ENCODE assay signal across 22 cellular contexts in the genomic region with DNA sequence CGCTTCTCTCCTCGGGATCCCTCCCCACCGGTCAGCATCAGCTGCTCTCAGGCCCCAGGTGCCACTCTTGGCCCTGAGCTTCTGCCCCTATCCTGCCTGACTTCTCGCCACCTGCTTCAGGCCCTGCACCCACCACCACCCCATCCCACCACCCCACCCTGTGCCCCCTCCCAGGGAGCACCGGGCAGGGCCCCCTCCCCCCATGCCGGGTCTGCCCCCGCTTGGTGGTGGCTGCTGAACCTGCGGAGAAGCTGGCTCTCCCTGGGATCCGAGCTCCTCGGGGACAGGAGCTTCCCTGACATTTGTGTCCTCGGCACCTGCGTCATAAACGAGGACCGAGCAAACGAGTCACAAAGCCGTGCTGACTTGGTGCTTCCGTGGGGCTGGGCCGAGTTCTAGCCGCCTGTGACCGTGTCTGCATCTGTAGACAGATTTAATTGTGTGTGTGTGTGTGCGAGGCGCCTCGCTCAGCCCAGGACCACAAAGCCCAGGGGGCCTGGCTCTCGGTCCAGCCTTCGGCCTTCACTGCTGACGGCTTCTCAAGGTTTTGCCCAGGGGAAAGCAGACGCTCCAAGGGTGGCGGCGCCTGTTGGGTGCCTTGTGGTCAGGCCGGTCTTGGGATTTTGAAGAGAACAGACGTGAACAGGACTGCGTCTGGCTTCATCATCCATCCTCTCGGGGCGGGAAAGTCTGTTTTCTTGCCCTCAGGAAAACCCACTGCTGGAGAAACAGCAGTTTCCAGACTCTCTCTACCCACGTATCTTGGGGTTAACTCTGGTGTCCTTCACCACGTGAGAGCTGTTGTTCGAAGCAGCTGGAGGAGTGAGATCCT.
DNase-seq lines count a peak whose midpoint lies in the region; ATAC-seq, FAIRE-seq and TF ChIP-seq lines count a peak whose summit lies in the region.
"Had no signal": no experiment of that assay in that cellular context is flagged by ENCODE, and none has a peak within 500 bp of the region (broad histone marks: within the 10 kb centered on the region; RNA-seq: fewer than 3 reads in every experiment).

No MANE protein-coding gene starts in this region.

- H3K27me3 Mint-ChIP-seq in WTC11 (ENCODE audit: low read depth) (no peaks in the 10 kb centered on the region), memory B cell (peaks cover 6% of the 10 kb centered on the region)

- H3K27ac Mint-ChIP-seq in WTC11 (no peak overlapping the region), memory B cell (peak overlapping the region; percentile 1)
- H3K27ac Mint-ChIP-seq: CD4-positive, alpha-beta memory T cell had no signal

- no peak for TF ChIP-seq CTCF in right lobe of liver (IDR thresholded peaks at IDR 0.05)
- no peak for TF ChIP-seq CTCF in HepG2 (CRISPR knock-in tag; IDR thresholded peaks at IDR 0.05)
- no peak for TF ChIP-seq CTCF in WTC11 (IDR thresholded peaks at IDR 0.05)
- TF ChIP-seq CTCF in suprapubic skin (IDR thresholded peaks at IDR 0.05) = no peak

- H3K4me1 ChIP-seq in right lobe of liver = peaks cover 0 to 8% (median 0%) of the 10 kb centered on the region in 4 donors
- H3K4me1 ChIP-seq in HepG2 (ENCODE audit: insufficient read depth, low read length) = peaks cover 9% of the 10 kb centered on the region
- H3K4me1 ChIP-seq in suprapubic skin = peaks cover 16% of the 10 kb centered on the region

- no peak for TF ChIP-seq RAD21 in HepG2 (CRISPR knock-in tag; IDR thresholded peaks at IDR 0.05)

- BruUV-seq in HepG2 (replicated peaks; lab: Mats Ljungman, UMichigan) = no TSS peak

- no peak overlapping the region for H2AFZ ChIP-seq in HepG2 (ENCODE audit: low read length)
- H2AFZ ChIP-seq: GM23248, PC-9 had no signal

- H3K36me3 ChIP-seq in right lobe of liver (no peaks in the 10 kb centered on the region), HepG2 (replicated peaks in 1 of 2; ENCODE audit: control insufficient read depth in 1 of 2, insufficient read depth in 2 of 2, low read length in 2 of 2) (peaks cover 5 to 17% of the 10 kb centered on the region in 2 experiments; a peak in 3 of 5 replicates), suprapubic skin (no peaks in the 10 kb centered on the region)
- H3K36me3 ChIP-seq: BLaER1 had no signal

- H4K20me1 ChIP-seq in HepG2 (ENCODE audit: insufficient read depth, low read length) = no peaks in the 10 kb centered on the region; the same call in 1 of the 2 replicates

- CTCF ChIA-PET in HepG2 (lab: Yijun Ruan, JAX; ENCODE audit: low intra/inter-chr PET ratio, low total read pairs) = no interaction called here
- CTCF ChIA-PET in WTC11 (lab: Charles Lee) = interaction anchor here (0.6 to 1.6 kb wide), 5 partner anchors 13 to 44 kb away, joined by 3 to 4 read pairs (median 4); no protein-coding TSS in a partner anchor

- in situ Hi-C loops in HepG2 (cut with HindIII; ENCODE audit: extremely low pct_ligation_motif_present, low pct_unique_long_range_greater_than_20kb) = no loop called here

- H3K27me3 ChIP-seq in right lobe of liver (no peaks in the 10 kb centered on the region), HepG2 (ENCODE audit: control insufficient read depth in 1 of 2, insufficient read depth in 2 of 2, low read length in 2 of 2) (no peaks in the 10 kb centered on the region), suprapubic skin (peaks cover 34% of the 10 kb centered on the region)

- H3K4me2 ChIP-seq in HepG2 (ENCODE audit: low read depth, low read length) = no peak overlapping the region
- H3K4me2 ChIP-seq: BLaER1, KMS-11, PC-9 had no signal

- ATAC-seq in right lobe of liver (no peak), HepG2 (no peak), WTC11 (no peak), memory B cell (ENCODE audit: low read depth) (no peak), HG03565 (IDR thresholded peaks at IDR 0.05; ENCODE audit: unreplicated experiment) (no peak)
- ATAC-seq: GM12878, HCT116 had no signal

- intact Hi-C loops in right lobe of liver (cut with DNase I) = no loop called here
- intact Hi-C loops in HepG2 (cut with micrococcal nuclease; ENCODE audit: unreplicated experiment) = no loop called here

- POLR2A ChIA-PET in HepG2 (lab: Yijun Ruan, JAX) = no interaction called here
- POLR2A ChIA-PET in WTC11 (lab: Charles Lee) = no interaction called here

- H3K4me1 Mint-ChIP-seq in WTC11 (peaks cover 50% of the 10 kb centered on the region), memory B cell (peaks cover 3% of the 10 kb centered on the region)

- H3K9me3 ChIP-seq in right lobe of liver = no peaks in the 10 kb centered on the region
- no peaks in the 10 kb centered on the region for H3K9me3 ChIP-seq in HepG2 (ENCODE audit: low read length)
- no peaks in the 10 kb centered on the region for H3K9me3 ChIP-seq in suprapubic skin

- H3K27ac ChIP-seq in right lobe of liver = no peak overlapping the region
- no peak overlapping the region for H3K27ac ChIP-seq in HepG2 (ENCODE audit: extremely low read length, insufficient read depth, low read length)
- no peak overlapping the region for H3K27ac ChIP-seq in suprapubic skin
- H3K27ac ChIP-seq: BLaER1, GM23248, KMS-11, PC-9, RWPE1 had no signal

- H3K4me3 Mint-ChIP-seq in WTC11 (no peak overlapping the region), memory B cell (no peak overlapping the region)
- H3K4me3 Mint-ChIP-seq: CD4-positive, alpha-beta memory T cell had no signal

- H3K36me3 Mint-ChIP-seq in WTC11 (peaks cover 24% of the 10 kb centered on the region), memory B cell (no peaks in the 10 kb centered on the region)
- H3K36me3 Mint-ChIP-seq: CD4-positive, alpha-beta memory T cell had no signal

- FAIRE-seq in HepG2 (lab: Jason Lieb, UNC) = no peak
- FAIRE-seq: GM12878 had no signal

- H3K9me3 Mint-ChIP-seq in WTC11 = no peaks in the 10 kb centered on the region
- H3K9me3 Mint-ChIP-seq in memory B cell = no peaks in the 10 kb centered on the region

- H3K79me2 ChIP-seq in HepG2 (ENCODE audit: insufficient read depth, low read length) = no peaks in the 10 kb centered on the region

- DNase-seq in right lobe of liver (peak; percentile 16 to 44 (median 43)), HepG2 (ENCODE audit: low spot score) (no peak), WTC11 (ENCODE audit: low spot score) (peak; percentile 9), memory B cell (ENCODE audit: low spot score in 2 of 2) (no peak), suprapubic skin (ENCODE audit: low spot score in 2 of 2) (peak; percentile 54 to 69), anterior cingulate cortex (lab: John Stamatoyannopoulos, UW) (no peak)
- DNase-seq in stimulated activated CD4-positive, alpha-beta T cell treated with anti-CD3 and anti-CD28 coated beads, Interleukin-1b, Interleukin-23, amount 100 ng/mL, for 48 hours = no peak
- DNase-seq: CD4-positive, alpha-beta memory T cell; DMS153; GM23248; NCI-H1092; NCI-H1436 treated with DMSO at 0.1 percent for 48 hours; NCI-H2029; NCI-H345; NCI-H526; PC-9 had no signal

- H3K4me3 ChIP-seq in right lobe of liver = no peak overlapping the region
- no peak overlapping the region for H3K4me3 ChIP-seq in HepG2 (replicated peaks in 1 of 3; ENCODE audit: insufficient read depth in 1 of 3, low read depth in 2 of 3, low read length in 3 of 3)
- no peak overlapping the region for H3K4me3 ChIP-seq in suprapubic skin
- H3K4me3 ChIP-seq: BLaER1, GM12878, GM23248, PC-9 had no signal

- 94% methylated on average over 7 of the region's 37 CpGs for WGBS in right lobe of liver (ENCODE audit: insufficient coverage, low coverage, low lambda C conversion rate, missing lambda C conversion rate)
- 94% methylated on average over 32 of the region's 37 CpGs for WGBS in HepG2 (ENCODE audit: low lambda C conversion rate)
- WGBS in suprapubic skin = 71% methylated on average over 13 of the region's 37 CpGs

- TF ChIP-seq POLR2A in right lobe of liver (IDR thresholded peaks at IDR 0.05) = no peak
- no peak for TF ChIP-seq POLR2A in HepG2 (IDR thresholded peaks at IDR 0.05; ENCODE audit: insufficient read depth in 1 of 2, low read depth in 2 of 2, low read length in 2 of 2)
- no peak for TF ChIP-seq POLR2A in suprapubic skin (IDR thresholded peaks at IDR 0.05)

- H3K9ac ChIP-seq in HepG2 (ENCODE audit: insufficient read depth, low read depth, low read length) = no peak overlapping the region
- H3K9ac ChIP-seq: BLaER1, GM23248, KMS-11 had no signal

- TF ChIP-seq EP300 in HepG2 (IDR thresholded peaks at IDR 0.05; ENCODE audit: low read depth in 2 of 2, low read length in 2 of 2) (no peak), HepG2 (CRISPR knock-in tag; IDR thresholded peaks at IDR 0.05; ENCODE audit: borderline replicate concordance) (no peak), suprapubic skin (IDR thresholded peaks at IDR 0.05) (no peak)

TF ChIP-seq in HepG2, 621 proteins besides CTCF, POLR2A, EP300 and RAD21 (continues in another document):
- TF ChIP-seq TAF1 (CRISPR knock-in tag; IDR thresholded peaks at IDR 0.05) (no peak), CEBPG (CRISPR knock-in tag; IDR thresholded peaks at IDR 0.05) (no peak), U2AF2 (IDR thresholded peaks at IDR 0.05; ENCODE audit: low read depth, low read length) (no peak), MAFG (CRISPR knock-in tag; IDR thresholded peaks at IDR 0.05) (no peak), HES4 (CRISPR knock-in tag; IDR thresholded peaks at IDR 0.05; ENCODE audit: borderline replicate concordance) (no peak)
- TF ChIP-seq, protein P1, sequence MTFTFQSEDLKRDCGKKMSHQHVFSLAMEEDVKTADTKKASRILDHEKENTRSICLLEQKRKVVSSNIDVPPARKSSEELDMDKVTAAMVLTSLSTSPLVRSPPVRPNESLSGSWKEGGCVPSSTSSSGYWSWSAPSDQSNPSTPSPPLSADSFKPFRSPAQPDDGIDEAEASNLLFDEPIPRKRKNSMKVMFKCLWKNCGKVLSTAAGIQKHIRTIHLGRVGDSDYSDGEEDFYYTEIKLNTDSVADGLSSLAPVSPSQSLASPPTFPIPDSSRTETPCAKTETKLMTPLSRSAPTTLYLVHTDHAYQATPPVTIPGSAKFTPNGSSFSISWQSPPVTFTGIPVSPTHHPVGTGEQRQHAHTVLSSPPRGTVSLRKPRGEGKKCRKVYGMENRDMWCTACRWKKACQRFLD (CRISPR knock-in tag; IDR thresholded peaks at IDR 0.05; ENCODE audit: borderline replicate concordance) = no peak

TF ChIP-seq in WTC11, 78 proteins besides CTCF, POLR2A, EP300 and RAD21 (continues in another document):
- TF ChIP-seq HMGA2 (CRISPR knock-in tag; IDR thresholded peaks at IDR 0.05) (no peak), ZNF416 (CRISPR knock-in tag; IDR thresholded peaks at IDR 0.05) (no peak), ATF1 (CRISPR knock-in tag; IDR thresholded peaks at IDR 0.05) (no peak), NR3C1 (CRISPR knock-in tag; conservative IDR thresholded peaks at IDR 0.05; ENCODE audit: low read depth) (no peak)
- TF ChIP-seq, protein P2, sequence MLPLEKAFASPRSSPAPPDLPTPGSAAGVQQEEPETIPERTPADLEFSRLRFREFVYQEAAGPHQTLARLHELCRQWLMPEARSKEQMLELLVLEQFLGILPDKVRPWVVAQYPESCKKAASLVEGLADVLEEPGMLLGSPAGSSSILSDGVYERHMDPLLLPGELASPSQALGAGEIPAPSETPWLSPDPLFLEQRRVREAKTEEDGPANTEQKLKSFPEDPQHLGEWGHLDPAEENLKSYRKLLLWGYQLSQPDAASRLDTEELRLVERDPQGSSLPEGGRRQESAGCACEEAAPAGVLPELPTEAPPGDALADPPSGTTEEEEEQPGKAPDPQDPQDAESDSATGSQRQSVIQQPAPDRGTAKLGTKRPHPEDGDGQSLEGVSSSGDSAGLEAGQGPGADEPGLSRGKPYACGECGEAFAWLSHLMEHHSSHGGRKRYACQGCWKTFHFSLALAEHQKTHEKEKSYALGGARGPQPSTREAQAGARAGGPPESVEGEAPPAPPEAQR (CRISPR knock-in tag; IDR thresholded peaks at IDR 0.05) = no peak

Comparison
In these comparisons a context has a peak if more than half of its experiments do, and no peak if none do; other contexts are left out.
1. DNase-seq: peak in right lobe of liver (3 of 3), WTC11 (single experiment) and suprapubic skin (2 of 2); none in HepG2 (single experiment), memory B cell (0 of 2), stimulated activated CD4-positive, alpha-beta T cell treated with anti-CD3 and anti-CD28 coated beads, Interleukin-1b, Interleukin-23, amount 100 ng/mL, for 48 hours (single experiment) and anterior cingulate cortex (0 of 58).